ENCODE assay signal across 25 cellular contexts in genomic region chr2:64931536-64932326, GRCh38. TPM values are rescaled to one million over a fixed set of nuclear protein-coding genes. Genes with fewer than 3 reads are reported as not detected.
DNase-seq lines count a peak whose midpoint lies in the region; ATAC-seq, FAIRE-seq and TF ChIP-seq lines count a peak whose summit lies in the region.
"Had no signal": no experiment of that assay in that cellular context is flagged by ENCODE, and none has a peak within 500 bp of the region (broad histone marks: within the 10 kb centered on the region; RNA-seq: fewer than 3 reads in every experiment).

No MANE protein-coding gene starts in this region.

- RAD21 ChIA-PET in GM12878 (lab: Charles Lee; ENCODE audit: unreplicated experiment), result interaction anchor here (0.8 to 13.8 kb wide), 18 partner anchors 11 to 603 kb away, joined by 3 to 389 read pairs (median 6); partner anchors contain the start of genes AFTPH, CEP68 and SLC1A4

- intact Hi-C loops in GM12878 (cut with micrococcal nuclease; ENCODE audit: unreplicated experiment), result loop anchor here (1.0 to 10.0 kb wide), 7 partner anchors 14 to 463 kb away; partner anchors contain the start of genes ACTR2 and RAB1A

- peak overlapping the region; percentile 11 for H3K4me3 Mint-ChIP-seq in activated T-cell treated with anti-CD3 and anti-CD28 coated beads, Interleukin-2, amount 50 U/mL, for 4 hours
- H3K4me3 Mint-ChIP-seq in stimulated activated memory B cell treated with anti-CD40 and anti-IgM and Interleukin-4, amounts not matched to agents 10 μg/mL and 1 μg/mL and 100 μg/mL, for 72 hours, result peak overlapping the region; percentile 81
- H3K4me3 Mint-ChIP-seq: activated CD8-positive, alpha-beta memory T cell treated with anti-CD3 and anti-CD28 coated beads, Interleukin-2, amount 10 ng/mL, durations not matched to agents 7 days and 5 days; activated naive CD4-positive, alpha-beta T cell treated with anti-CD3 and anti-CD28 coated beads, Interleukin-2, amount 50 U/mL, for 24 hours; activated T-helper 1 cell treated with anti-CD3 and anti-CD28 coated beads, Interleukin-12 subunit alpha, Interleukin-12 subunit beta, Interleukin-2, Interleukin-4 antibody, amounts not matched to agents 30 ng/mL and 10 ng/mL and 1 ng/mL, durations not matched to agents 14 hours and 24 hours and 36 hours; CD8-positive, alpha-beta memory T cell; central memory CD8-positive, alpha-beta T cell; neural crest cell had no signal

- SMC1A ChIA-PET in GM12878 (lab: Charles Lee; ENCODE audit: uncharacterized antibody, unreplicated experiment), result interaction anchor here (0.7 to 13.7 kb wide), 16 partner anchors 10 to 409 kb away, joined by 3 to 395 read pairs (median 4); partner anchors contain the start of gene CEP68

- POLR2A ChIA-PET in GM12878 (lab: Charles Lee), result interaction anchor here (0.6 to 19.2 kb wide), 11 partner anchors 10 to 755 kb away, joined by 3 to 377 read pairs (median 4); partner anchors contain the start of genes ACTR2 and SLC1A4

- H3K27ac Mint-ChIP-seq in stimulated activated memory B cell treated with anti-CD40 and anti-IgM and Interleukin-4, amounts not matched to agents 10 μg/mL and 1 μg/mL and 100 μg/mL, for 72 hours, result peak overlapping the region; percentile 90
- H3K27ac Mint-ChIP-seq: activated CD8-positive, alpha-beta memory T cell treated with anti-CD3 and anti-CD28 coated beads, Interleukin-2, amount 10 ng/mL, durations not matched to agents 7 days and 5 days; activated naive CD4-positive, alpha-beta T cell treated with anti-CD3 and anti-CD28 coated beads, Interleukin-2, amount 50 U/mL, for 24 hours; activated T-helper 1 cell treated with anti-CD3 and anti-CD28 coated beads, Interleukin-12 subunit alpha, Interleukin-12 subunit beta, Interleukin-2, Interleukin-4 antibody, amounts not matched to agents 30 ng/mL and 10 ng/mL and 1 ng/mL, durations not matched to agents 14 hours and 24 hours and 36 hours; CD8-positive, alpha-beta memory T cell had no signal

- peaks cover 0 to 3% of the 10 kb centered on the region in 2 experiments for H3K36me3 ChIP-seq in GM12878 (ENCODE audit: control insufficient read depth in 2 of 2, insufficient read depth in 2 of 2, low read length in 1 of 2)
- H3K36me3 ChIP-seq: lower lobe of right lung, MG63 had no signal

- H3K79me2 ChIP-seq in GM12878 (ENCODE audit: control insufficient read depth, insufficient read depth, low read length), result peaks cover 91% of the 10 kb centered on the region

- no peaks in the 10 kb centered on the region for H3K36me3 Mint-ChIP-seq in activated T-cell treated with anti-CD3 and anti-CD28 coated beads, Interleukin-2, amount 50 U/mL, for 4 hours (ENCODE audit: insufficient read depth)
- peaks cover 48% of the 10 kb centered on the region for H3K36me3 Mint-ChIP-seq in stimulated activated memory B cell treated with anti-CD40 and anti-IgM and Interleukin-4, amounts not matched to agents 10 μg/mL and 1 μg/mL and 100 μg/mL, for 72 hours

- ATAC-seq in activated T-cell treated with anti-CD3 and anti-CD28 coated beads, Interleukin-2, amount 50 U/mL, for 4 hours, result no peak
- ATAC-seq in GM12878 (peak; percentile 5; the same call in 1 of the 3 replicates), HG02678 (IDR thresholded peaks at IDR 0.05; ENCODE audit: unreplicated experiment) (no peak)
- no peak for ATAC-seq in stimulated activated memory B cell treated with anti-CD40 and anti-IgM and Interleukin-4, amounts not matched to agents 10 μg/mL and 1 μg/mL and 100 μg/mL, for 72 hours
- ATAC-seq: activated CD8-positive, alpha-beta memory T cell treated with anti-CD3 and anti-CD28 coated beads, Interleukin-2, amount 10 ng/mL, durations not matched to agents 7 days and 5 days had no signal

- peak overlapping the region; percentile 82 for H3K4me2 ChIP-seq in GM12878 (ENCODE audit: control insufficient read depth, insufficient read depth)

- no peak for DNase-seq in activated T-cell treated with anti-CD3 and anti-CD28 coated beads, Interleukin-2, amount 50 U/mL, for 4 hours
- no peak for DNase-seq in activated T-cell treated with anti-CD3 and anti-CD28 coated beads, Interleukin-2, amount 50 U/mL, for 1 hour
- DNase-seq in NCI-H82 (lab: John Stamatoyannopoulos, UW) (peak; percentile 86), GM12878 (ENCODE audit: low read depth, low spot score) (no peak), NCI-H510A (lab: John Stamatoyannopoulos, UW) (no peak)
- no peak for DNase-seq in activated naive CD4-positive, alpha-beta T cell treated with anti-CD3 and anti-CD28 coated beads, Interleukin-2, amount 50 U/mL, for 16 hours
- DNase-seq: activated CD4-positive, alpha-beta T cell treated with anti-CD3 and anti-CD28 coated beads, Interleukin-2, amount 50 U/mL, for 1 hour; activated CD8-positive, alpha-beta memory T cell treated with anti-CD3 and anti-CD28 coated beads, Interleukin-2, amount 10 ng/mL, durations not matched to agents 7 days and 5 days; CD8-positive, alpha-beta memory T cell; DMS153; dorsolateral prefrontal cortex; lower lobe of right lung; MG63; NCI-H1436 treated with DMSO at 0.1 percent for 48 hours; NCI-H510A treated with DMSO at 0.1 percent for 48 hours; posterior cingulate gyrus had no signal

- H3K27me3 ChIP-seq in GM12878 (replicated peaks in 1 of 2; ENCODE audit: control insufficient read depth in 2 of 2, insufficient read depth in 2 of 2, low read length in 1 of 2), result no peaks in the 10 kb centered on the region
- H3K27me3 ChIP-seq: dorsolateral prefrontal cortex, MG63 had no signal

- CTCF ChIA-PET in GM12878 (lab: Yijun Ruan, JAX), result interaction anchor here (1.0 to 20.4 kb wide), 8 partner anchors 10 to 133 kb away, joined by 3 to 413 read pairs (median 4); partner anchors contain the start of gene CEP68

- under 1% methylated on average over 7 of the region's 7 CpGs for WGBS in GM12878 (ENCODE audit: insufficient coverage, insufficient replicate concordance, low lambda C conversion rate, missing lambda C conversion rate)

- H3K4me1 ChIP-seq in GM12878 (ENCODE audit: control insufficient read depth, insufficient read depth, low read length), result peaks cover 20% of the 10 kb centered on the region
- H3K4me1 ChIP-seq: lower lobe of right lung had no signal

- TF ChIP-seq POLR2A in GM12878 (IDR thresholded peaks at IDR 0.05; ENCODE audit: low read depth, low read length), result no peak

- H3K4me3 ChIP-seq in GM12878, result peak overlapping the region; percentile 96
- H3K4me3 ChIP-seq: dorsolateral prefrontal cortex, lower lobe of right lung, MG63, SK-N-MC had no signal

- no peak for TF ChIP-seq RAD21 in GM12878 (IDR thresholded peaks at IDR 0.05; ENCODE audit: insufficient read depth, low read depth, low read length)

- no peak for TF ChIP-seq CTCF in GM12878 (IDR thresholded peaks at IDR 0.05 in 2 of 3, conservative IDR thresholded peaks at IDR 0.05 in 1 of 3; ENCODE audit: control insufficient read depth in 2 of 3, extremely low read depth in 1 of 3, insufficient read depth in 1 of 3, low read depth in 3 of 3, low read length in 3 of 3)

- no peak overlapping the region for H2AFZ ChIP-seq in GM12878 (ENCODE audit: control insufficient read depth, low read depth, low read length)

- peak overlapping the region; percentile 97 for H3K9ac ChIP-seq in GM12878 (ENCODE audit: control insufficient read depth, insufficient read depth, low read length)

- peaks cover 2% of the 10 kb centered on the region for H3K27me3 Mint-ChIP-seq in activated T-cell treated with anti-CD3 and anti-CD28 coated beads, Interleukin-2, amount 50 U/mL, for 4 hours (ENCODE audit: low read depth)
- H3K27me3 Mint-ChIP-seq in stimulated activated memory B cell treated with anti-CD40 and anti-IgM and Interleukin-4, amounts not matched to agents 10 μg/mL and 1 μg/mL and 100 μg/mL, for 72 hours, result no peaks in the 10 kb centered on the region
- H3K27me3 Mint-ChIP-seq: central memory CD8-positive, alpha-beta T cell had no signal

- no peaks in the 10 kb centered on the region for H3K4me1 Mint-ChIP-seq in activated T-cell treated with anti-CD3 and anti-CD28 coated beads, Interleukin-2, amount 50 U/mL, for 4 hours (ENCODE audit: low read depth)
- peaks cover 83% of the 10 kb centered on the region for H3K4me1 Mint-ChIP-seq in stimulated activated memory B cell treated with anti-CD40 and anti-IgM and Interleukin-4, amounts not matched to agents 10 μg/mL and 1 μg/mL and 100 μg/mL, for 72 hours
- H3K4me1 Mint-ChIP-seq: activated CD8-positive, alpha-beta memory T cell treated with anti-CD3 and anti-CD28 coated beads, Interleukin-2, amount 10 ng/mL, durations not matched to agents 7 days and 5 days; activated naive CD4-positive, alpha-beta T cell treated with anti-CD3 and anti-CD28 coated beads, Interleukin-2, amount 50 U/mL, for 24 hours; CD8-positive, alpha-beta memory T cell; central memory CD8-positive, alpha-beta T cell; neural crest cell had no signal

- BruUV-seq in GM12878 (replicated peaks; lab: Mats Ljungman, UMichigan), result TSS peak; percentile 66

- in situ Hi-C loops in GM12878 (cut with MboI), result loop anchor here (10.0 kb wide), 1 partner anchor 53 kb away; the partner anchor contains the start of gene SLC1A4

- no peak for FAIRE-seq in GM12878 (lab: Jason Lieb, UNC)
- FAIRE-seq: G401.6 had no signal

- H3K9me3 ChIP-seq in GM12878 (replicated peaks; ENCODE audit: control insufficient read depth, insufficient read depth, low read length), result peaks cover 21% of the 10 kb centered on the region
- H3K9me3 ChIP-seq: lower lobe of right lung, MG63 had no signal

- H3K9me3 Mint-ChIP-seq in activated T-cell treated with anti-CD3 and anti-CD28 coated beads, Interleukin-2, amount 50 U/mL, for 4 hours, result peaks cover 8% of the 10 kb centered on the region
- H3K9me3 Mint-ChIP-seq in stimulated activated memory B cell treated with anti-CD40 and anti-IgM and Interleukin-4, amounts not matched to agents 10 μg/mL and 1 μg/mL and 100 μg/mL, for 72 hours, result peaks cover 14% of the 10 kb centered on the region
- H3K9me3 Mint-ChIP-seq: CD8-positive, alpha-beta memory T cell; central memory CD8-positive, alpha-beta T cell had no signal

- H3K27ac ChIP-seq in GM12878 (ENCODE audit: control insufficient read depth, insufficient read depth), result peak overlapping the region; percentile 95
- H3K27ac ChIP-seq: 22Rv1, dorsolateral prefrontal cortex, lower lobe of right lung, SK-N-MC had no signal

- TF ChIP-seq EP300 in GM12878 (IDR thresholded peaks at IDR 0.05; ENCODE audit: borderline replicate concordance in 1 of 2, control insufficient read depth in 1 of 2, low read depth in 2 of 2, low read length in 2 of 2), result no peak

- H4K20me1 ChIP-seq in GM12878 (ENCODE audit: control insufficient read depth, insufficient read depth), result no peaks in the 10 kb centered on the region; the same call in 1 of the 2 replicates

RNA-seq across cellular contexts. Expression of gene SLC1A4, which starts 57.5 kb away (rescaled TPM):
- total RNA-seq in activated T-cell treated with anti-CD3 and anti-CD28 coated beads, Interleukin-2, amount 50 U/mL, for 4 hours, result 10 to 100 TPM in 1 of 3 donors, 1 to 10 TPM in 2; 6.2 to 16.7 (median 9.6) TPM
- total RNA-seq in GM12878 (2013; cell fraction: nucleolus; rRNA removed), result 16.4 and 16.7 TPM in 2 replicates
- 35.8 and 37.0 TPM in 2 replicates for total RNA-seq in GM12878 (2014; rRNA removed)
- total RNA-seq in GM12878 (2014; rRNA removed; fragmentation: Illumina TruSeq; extraction: Trizol), result 23.2 and 23.8 TPM in 2 replicates
- total RNA-seq in GM12878 (2021), result 43.2 and 43.4 TPM in 2 replicates
- polyA plus RNA-seq in GM12878 (2011; ENCODE audit: low read depth), result 24.9 TPM
- 20.3 and 26.9 TPM in 2 replicates for polyA plus RNA-seq in GM12878 (2011; rRNA removed)
- polyA plus RNA-seq in GM12878 (2011; cell fraction: cytosol; rRNA removed), result 27.0 and 29.7 TPM in 2 replicates
- polyA plus RNA-seq in GM12878 (2011; cell fraction: nucleus; rRNA removed), result 30.5 and 33.0 TPM in 2 replicates
- polyA plus RNA-seq in GM12878 (2012), result 27.7 and 31.8 TPM in 2 replicates
- polyA plus RNA-seq in GM12878 (2014; fragmentation: Illumina TruSeq; extraction: Trizol), result 27.4 TPM in 2 replicates
- polyA plus RNA-seq in GM12878 (2014; fragmentation: Nextera tagmentation; extraction: Ambion mirVana), result 10 to 100 TPM; 10.8 to 13.9 TPM
- polyA plus RNA-seq in GM12878 (2014; rRNA removed), result 28.0 and 29.0 TPM in 2 replicates
- polyA plus RNA-seq in GM12878 (2016; fragmentation: Nextera tagmentation; extraction: Ambion mirVana), result 10 to 100 TPM; 32.6 to 37.2 TPM
- polyA minus RNA-seq in GM12878 (2011; rRNA and poly(A)+ RNA removed), result 49.4 and 72.0 TPM in 2 replicates
- 22.5 and 26.3 TPM in 2 replicates for polyA minus RNA-seq in GM12878 (2011; cell fraction: cytosol; rRNA and poly(A)+ RNA removed)
- polyA minus RNA-seq in GM12878 (2011; cell fraction: nucleus; rRNA and poly(A)+ RNA removed), result 12.0 and 23.5 TPM in 2 replicates
